Comparison of ENCODE assay signal across 9 cellular contexts in genomic region chr7:14697684-14698083, GRCh38.
"Had no signal": no experiment of that assay in that cellular context is flagged by ENCODE, and none has a peak within 500 bp of the region (broad histone marks: within the 10 kb centered on the region; RNA-seq: fewer than 3 reads in every experiment).

No MANE protein-coding gene starts in this region.

- H3K4me2 ChIP-seq: GM23338 had no signal

- H3K4me1 Mint-ChIP-seq: GM23338, H9 had no signal

- H3K9me3 Mint-ChIP-seq: GM23338, H9, HFFc6 had no signal

- H3K9me3 ChIP-seq: HAP-1 had no signal

- H3K9ac ChIP-seq: GM23248 had no signal

- FAIRE-seq: H1 had no signal

- H3K4me3 ChIP-seq: GM23248, GM23338, HAP-1 had no signal

- H2AFZ ChIP-seq: GM23248, GM23338 had no signal

- H3K27ac Mint-ChIP-seq: GM23338, HFFc6 had no signal

- ATAC-seq: GM23338, HCT116 had no signal

- H3K27ac ChIP-seq: GM23248 had no signal

- H3K4me1 ChIP-seq: HAP-1 had no signal

- H3K4me3 Mint-ChIP-seq: GM23338, H9, HFFc6 had no signal

- DNase-seq: GOT3, H7, H9 had no signal

- H3K36me3 ChIP-seq: HAP-1 had no signal
